ENCODE assay signal across 13 cellular contexts in genomic region chr6:14732226-14732844, GRCh38.
DNase-seq lines count a peak whose midpoint lies in the region; ATAC-seq and TF ChIP-seq lines count a peak whose summit lies in the region.
"Had no signal": no experiment of that assay in that cellular context is flagged by ENCODE, and none has a peak within 500 bp of the region (broad histone marks: within the 10 kb centered on the region; RNA-seq: fewer than 3 reads in every experiment).

No MANE protein-coding gene starts in this region.

- intact Hi-C loops in uterus (cut with DNase I; ENCODE audit: low total_unique reads), result no loop called here

- H3K4me1 Mint-ChIP-seq in GM23338 (peaks cover 30% of the 10 kb centered on the region), memory B cell (peaks cover 55% of the 10 kb centered on the region)
- peaks cover 65% of the 10 kb centered on the region for H3K4me1 Mint-ChIP-seq in activated T-helper 17 cell treated with anti-CD3 and anti-CD28 coated beads, Interleukin-2, amount 50 U/mL, for 72 hours

- no peaks in the 10 kb centered on the region for H4K20me1 ChIP-seq in BLaER1 treated with 17β-estradiol and CSF1 and Interleukin-3, amounts not matched to agents 10 nM and 100 nM
- H4K20me1 ChIP-seq in GM23338 (replicated peaks; ENCODE audit: insufficient read depth), result no peaks in the 10 kb centered on the region

- H2AFZ ChIP-seq in GM23338, result no peak overlapping the region

- no peak for TF ChIP-seq CTCF in GM23338 (conservative IDR thresholded peaks at IDR 0.05; ENCODE audit: low read depth in 2 of 2)
- no peak for TF ChIP-seq CTCF in uterus (IDR thresholded peaks at IDR 0.05)

- peak overlapping the region in 3 of 11 experiments; percentile 80 to 89 (median 82); a peak in 4 of 22 replicates for H3K27ac ChIP-seq in BLaER1 treated with 17β-estradiol and CSF1 and Interleukin-3, amounts not matched to agents 10 nM and 100 nM
- H3K27ac ChIP-seq in GM23338 (ENCODE audit: low read depth) (0 out of 2 replicates have a peak overlapping the region, but pooled peaks have one; percentile 43), uterus (no peak overlapping the region)
- H3K27ac ChIP-seq: C4-2B, right atrium auricular region had no signal

- no peak overlapping the region; a peak in 1 of 22 replicates for H3K9ac ChIP-seq in BLaER1 treated with 17β-estradiol and CSF1 and Interleukin-3, amounts not matched to agents 10 nM and 100 nM

- H3K4me1 ChIP-seq in BLaER1 treated with 17β-estradiol and CSF1 and Interleukin-3, amounts not matched to agents 10 nM and 100 nM, result peaks cover 69 to 99% (median 75%) of the 10 kb centered on the region in 10 experiments
- H3K4me1 ChIP-seq in GM23338 (ENCODE audit: insufficient read depth) (peaks cover 23% of the 10 kb centered on the region), uterus (peaks cover 0 to 5% of the 10 kb centered on the region in 2 donors)

- H3K36me3 ChIP-seq in BLaER1 treated with 17β-estradiol and CSF1 and Interleukin-3, amounts not matched to agents 10 nM and 100 nM, result no peaks in the 10 kb centered on the region
- H3K36me3 ChIP-seq in GM23338 (ENCODE audit: insufficient read depth) (no peaks in the 10 kb centered on the region), uterus (no peaks in the 10 kb centered on the region)
- H3K36me3 ChIP-seq: right atrium auricular region had no signal

- H3K27me3 Mint-ChIP-seq in GM23338 (ENCODE audit: insufficient read depth, low read depth, poor library complexity), result peaks cover 4% of the 10 kb centered on the region
- H3K27me3 Mint-ChIP-seq in activated T-helper 17 cell treated with anti-CD3 and anti-CD28 coated beads, Interleukin-2, amount 50 U/mL, for 72 hours, result no peaks in the 10 kb centered on the region
- no peaks in the 10 kb centered on the region for H3K27me3 Mint-ChIP-seq in memory B cell

- peaks cover 0 to 26% (median under 1%) of the 10 kb centered on the region in 11 experiments; a peak in 6 of 22 replicates for H3K9me3 ChIP-seq in BLaER1 treated with 17β-estradiol and CSF1 and Interleukin-3, amounts not matched to agents 10 nM and 100 nM (replicated peaks in 1 of 11)
- no peaks in the 10 kb centered on the region for H3K9me3 ChIP-seq in uterus
- H3K9me3 ChIP-seq: right atrium auricular region had no signal

- H3K27ac Mint-ChIP-seq in GM23338 (no peak overlapping the region), memory B cell (peak overlapping the region; percentile 92)
- H3K27ac Mint-ChIP-seq in activated T-helper 17 cell treated with anti-CD3 and anti-CD28 coated beads, Interleukin-2, amount 50 U/mL, for 72 hours, result peak overlapping the region; percentile 100

- H3K9me3 Mint-ChIP-seq in GM23338, result no peaks in the 10 kb centered on the region
- H3K9me3 Mint-ChIP-seq in activated T-helper 17 cell treated with anti-CD3 and anti-CD28 coated beads, Interleukin-2, amount 50 U/mL, for 72 hours, result no peaks in the 10 kb centered on the region
- no peaks in the 10 kb centered on the region for H3K9me3 Mint-ChIP-seq in memory B cell

- ATAC-seq in GM23338 (no peak), memory B cell (ENCODE audit: low read depth) (no peak)
- ATAC-seq in activated T-helper 17 cell treated with anti-CD3 and anti-CD28 coated beads, Interleukin-2, amount 50 U/mL, for 72 hours (replicated peaks), result no peak

- H3K4me3 ChIP-seq in BLaER1 treated with 17β-estradiol and CSF1 and Interleukin-3, amounts not matched to agents 10 nM and 100 nM, result no peak overlapping the region
- H3K4me3 ChIP-seq in GM23338 (no peak overlapping the region), uterus (no peak overlapping the region)
- H3K4me3 ChIP-seq: right atrium auricular region had no signal

- no peaks in the 10 kb centered on the region; the same call in 2 of the 3 replicates for H3K36me3 Mint-ChIP-seq in GM23338 (ENCODE audit: low read depth)
- H3K36me3 Mint-ChIP-seq in activated T-helper 17 cell treated with anti-CD3 and anti-CD28 coated beads, Interleukin-2, amount 50 U/mL, for 72 hours (ENCODE audit: low read depth), result peaks cover 43% of the 10 kb centered on the region
- no peaks in the 10 kb centered on the region for H3K36me3 Mint-ChIP-seq in memory B cell

- no peak overlapping the region for H3K4me3 Mint-ChIP-seq in GM23338
- H3K4me3 Mint-ChIP-seq in activated T-helper 17 cell treated with anti-CD3 and anti-CD28 coated beads, Interleukin-2, amount 50 U/mL, for 72 hours, result peak overlapping the region; percentile 78
- peak overlapping the region; percentile 33 for H3K4me3 Mint-ChIP-seq in memory B cell

- no peaks in the 10 kb centered on the region for H3K27me3 ChIP-seq in BLaER1 treated with 17β-estradiol and CSF1 and Interleukin-3, amounts not matched to agents 10 nM and 100 nM
- H3K27me3 ChIP-seq in GM23338 (ENCODE audit: insufficient read depth) (no peaks in the 10 kb centered on the region), uterus (no peaks in the 10 kb centered on the region)
- H3K27me3 ChIP-seq: right atrium auricular region had no signal

- DNase-seq in GM23338 (ENCODE audit: low spot score) (no peak), memory B cell (ENCODE audit: low spot score in 2 of 2) (no peak), NCI-H187 (lab: John Stamatoyannopoulos, UW) (no peak), uterus (no peak), T1000 (lab: John Stamatoyannopoulos, UW) (no peak)
- no peak for DNase-seq in stimulated activated CD4-positive, alpha-beta T cell treated with anti-CD3 and anti-CD28 coated beads, Interleukin-4, amount 100 ng/mL, for 24 hours
- DNase-seq: effector CD8-positive, alpha-beta T cell; OCI-M1; substantia nigra had no signal

- H3K79me2 ChIP-seq in GM23338 (replicated peaks; ENCODE audit: insufficient read depth), result no peaks in the 10 kb centered on the region

- TF ChIP-seq POLR2A in uterus (IDR thresholded peaks at IDR 0.05), result no peak

- peaks cover 25% of the 10 kb centered on the region; the same call in 1 of the 2 replicates for H3K9me2 ChIP-seq in GM23338 (ENCODE audit: insufficient read depth)

- H3F3A ChIP-seq in GM23338 (replicated peaks; ENCODE audit: low read depth), result no peaks in the 10 kb centered on the region; the same call in 1 of the 2 replicates

- H3K4me2 ChIP-seq in BLaER1 treated with 17β-estradiol and CSF1 and Interleukin-3, amounts not matched to agents 10 nM and 100 nM, result peak overlapping the region in 9 of 11 experiments; percentile 72 to 87 (median 76); a peak in 10 of 22 replicates
- peak overlapping the region; percentile 25; the same call in 1 of the 2 replicates for H3K4me2 ChIP-seq in GM23338

TF ChIP-seq in GM23338, 12 proteins besides CTCF, POLR2A, EP300 and RAD21:
- TF ChIP-seq ZNF462 (CRISPR knock-in tag; IDR thresholded peaks at IDR 0.05), result no peak
